Comparison of ENCODE assay signal across 15 cellular contexts in genomic region chr12:94267907-94268575, GRCh38.
DNase-seq lines count a peak whose midpoint lies in the region; ATAC-seq, FAIRE-seq and TF ChIP-seq lines count a peak whose summit lies in the region.
"Had no signal": no experiment of that assay in that cellular context is flagged by ENCODE, and none has a peak within 500 bp of the region (broad histone marks: within the 10 kb centered on the region; RNA-seq: fewer than 3 reads in every experiment).

No MANE protein-coding gene starts in this region.

- H3K4me1 ChIP-seq in GM12878 (ENCODE audit: control insufficient read depth, insufficient read depth, low read length) (peaks cover 74% of the 10 kb centered on the region), transverse colon (peaks cover 0 to 16% (median 2%) of the 10 kb centered on the region in 4 donors), Karpas-422 (ENCODE audit: low read length) (peaks cover 21% of the 10 kb centered on the region)
- peaks cover 6 to 10% of the 10 kb centered on the region in 2 donors for H3K4me1 ChIP-seq in naive thymus-derived CD4-positive, alpha-beta T cell (ENCODE audit: control insufficient read depth in 2 of 2, insufficient read depth in 2 of 2, low read length in 2 of 2)
- H3K4me1 ChIP-seq: A549 had no signal

- no peak for TF ChIP-seq CTCF in GM12878 (IDR thresholded peaks at IDR 0.05 in 2 of 3, conservative IDR thresholded peaks at IDR 0.05 in 1 of 3; ENCODE audit: control insufficient read depth in 2 of 3, extremely low read depth in 1 of 3, insufficient read depth in 1 of 3, low read depth in 3 of 3, low read length in 3 of 3)
- no peak for TF ChIP-seq CTCF in mesothelial cell of epicardium (IDR thresholded peaks at IDR 0.05; ENCODE audit: unreplicated experiment)
- no peak for TF ChIP-seq CTCF in transverse colon (IDR thresholded peaks at IDR 0.05)
- TF ChIP-seq CTCF in GM20000 (IDR thresholded peaks at IDR 0.05; ENCODE audit: extremely low read depth, missing control alignments), result no peak

- RAD21 ChIA-PET in GM12878 (lab: Charles Lee; ENCODE audit: unreplicated experiment), result interaction anchor here (0.6 to 4.8 kb wide), 4 partner anchors 24 to 461 kb away, joined by 6 to 42 read pairs (median 18); no protein-coding TSS in a partner anchor

- H3K79me2 ChIP-seq in GM12878 (ENCODE audit: control insufficient read depth, insufficient read depth, low read length) (no peaks in the 10 kb centered on the region), Karpas-422 (ENCODE audit: low read length) (no peaks in the 10 kb centered on the region)

- no peak overlapping the region for H3K27ac Mint-ChIP-seq in activated naive CD4-positive, alpha-beta T cell treated with anti-CD3 and anti-CD28 coated beads, Interleukin-2, amount 50 U/mL, for 24 hours
- no peak overlapping the region for H3K27ac Mint-ChIP-seq in activated naive CD4-positive, alpha-beta T cell treated with anti-CD3 and anti-CD28 coated beads, Interleukin-2, amount 10 ng/mL, durations not matched to agents 7 days and 5 days
- H3K27ac Mint-ChIP-seq in mesothelial cell of epicardium, result peak overlapping the region; percentile 64
- peak overlapping the region in 1 of 9 donors; percentile 4 for H3K27ac Mint-ChIP-seq in naive thymus-derived CD4-positive, alpha-beta T cell

- no peaks in the 10 kb centered on the region for H3K27me3 Mint-ChIP-seq in activated naive CD4-positive, alpha-beta T cell treated with anti-CD3 and anti-CD28 coated beads, Interleukin-2, amount 50 U/mL, for 24 hours
- H3K27me3 Mint-ChIP-seq in activated naive CD4-positive, alpha-beta T cell treated with anti-CD3 and anti-CD28 coated beads, Interleukin-2, amount 10 ng/mL, durations not matched to agents 7 days and 5 days, result no peaks in the 10 kb centered on the region
- peaks cover 11% of the 10 kb centered on the region for H3K27me3 Mint-ChIP-seq in mesothelial cell of epicardium (ENCODE audit: low read depth)
- H3K27me3 Mint-ChIP-seq in naive thymus-derived CD4-positive, alpha-beta T cell, result no peaks in the 10 kb centered on the region

- H3K9me2 ChIP-seq in Karpas-422 (replicated peaks; ENCODE audit: insufficient read depth, low read length), result no peaks in the 10 kb centered on the region

- peaks cover 8 to 25% of the 10 kb centered on the region in 2 experiments for H3K36me3 ChIP-seq in GM12878 (ENCODE audit: control insufficient read depth in 2 of 2, insufficient read depth in 2 of 2, low read length in 1 of 2)
- no peaks in the 10 kb centered on the region for H3K36me3 ChIP-seq in transverse colon
- H3K36me3 ChIP-seq in naive thymus-derived CD4-positive, alpha-beta T cell (ENCODE audit: control insufficient read depth in 2 of 3, insufficient read depth in 3 of 3, low read length in 3 of 3), result peaks cover 0 to 4% (median 0%) of the 10 kb centered on the region in 3 experiments
- H3K36me3 ChIP-seq in Karpas-422 (ENCODE audit: insufficient read depth, low read length), result no peaks in the 10 kb centered on the region
- H3K36me3 ChIP-seq: thoracic aorta had no signal

- H2AFZ ChIP-seq in GM12878 (ENCODE audit: control insufficient read depth, low read depth, low read length) (no peak overlapping the region; the same call in 1 of the 2 replicates), Karpas-422 (ENCODE audit: low read length) (no peak overlapping the region)

- peaks cover 28% of the 10 kb centered on the region for H3K36me3 Mint-ChIP-seq in activated naive CD4-positive, alpha-beta T cell treated with anti-CD3 and anti-CD28 coated beads, Interleukin-2, amount 50 U/mL, for 24 hours
- H3K36me3 Mint-ChIP-seq in activated naive CD4-positive, alpha-beta T cell treated with anti-CD3 and anti-CD28 coated beads, Interleukin-2, amount 10 ng/mL, durations not matched to agents 7 days and 5 days, result peaks cover 76% of the 10 kb centered on the region
- no peaks in the 10 kb centered on the region for H3K36me3 Mint-ChIP-seq in mesothelial cell of epicardium
- peaks cover 17 to 60% (median 43%) of the 10 kb centered on the region in 5 donors for H3K36me3 Mint-ChIP-seq in naive thymus-derived CD4-positive, alpha-beta T cell

- peaks cover 70% of the 10 kb centered on the region for H3K4me1 Mint-ChIP-seq in activated naive CD4-positive, alpha-beta T cell treated with anti-CD3 and anti-CD28 coated beads, Interleukin-2, amount 50 U/mL, for 24 hours
- peaks cover 58% of the 10 kb centered on the region for H3K4me1 Mint-ChIP-seq in activated naive CD4-positive, alpha-beta T cell treated with anti-CD3 and anti-CD28 coated beads, Interleukin-2, amount 10 ng/mL, durations not matched to agents 7 days and 5 days
- peaks cover 64% of the 10 kb centered on the region for H3K4me1 Mint-ChIP-seq in mesothelial cell of epicardium
- peaks cover 30 to 75% (median 56%) of the 10 kb centered on the region in 7 donors for H3K4me1 Mint-ChIP-seq in naive thymus-derived CD4-positive, alpha-beta T cell

- TF ChIP-seq EP300 in GM12878 (IDR thresholded peaks at IDR 0.05; ENCODE audit: borderline replicate concordance in 1 of 2, control insufficient read depth in 1 of 2, low read depth in 2 of 2, low read length in 2 of 2) (no peak), transverse colon (IDR thresholded peaks at IDR 0.05; ENCODE audit: low read depth) (no peak)

- SMC1A ChIA-PET in GM12878 (lab: Charles Lee; ENCODE audit: uncharacterized antibody, unreplicated experiment), result interaction anchor here (1.1 to 3.8 kb wide), 9 partner anchors 9 to 94 kb away, joined by 3 to 23 read pairs (median 8); no protein-coding TSS in a partner anchor

- in situ Hi-C loops in GM12878 (cut with MboI), result no loop called here
- in situ Hi-C loops in transverse colon (cut with MboI; ENCODE audit: low pct_ligation_motif_present in 1 of 4, low pct_unique_long_range_greater_than_20kb in 1 of 4, low sequenced_read_pairs in 3 of 4), result no loop called here

- no peak for FAIRE-seq in GM12878 (lab: Jason Lieb, UNC)
- FAIRE-seq: A549, islet of Langerhans, RCC 7860 had no signal

- H4K20me1 ChIP-seq in GM12878 (ENCODE audit: control insufficient read depth, insufficient read depth) (no peaks in the 10 kb centered on the region), Karpas-422 (ENCODE audit: insufficient read depth, low read depth, low read length) (0 out of 2 replicates have a peak, but pooled peaks cover 3% of the 10 kb centered on the region)

- peak; percentile 56 for ATAC-seq in GM12878
- ATAC-seq in naive thymus-derived CD4-positive, alpha-beta T cell, result no peak
- ATAC-seq: A549 had no signal

- H3K9me3 Mint-ChIP-seq in activated naive CD4-positive, alpha-beta T cell treated with anti-CD3 and anti-CD28 coated beads, Interleukin-2, amount 50 U/mL, for 24 hours, result no peaks in the 10 kb centered on the region
- H3K9me3 Mint-ChIP-seq in activated naive CD4-positive, alpha-beta T cell treated with anti-CD3 and anti-CD28 coated beads, Interleukin-2, amount 10 ng/mL, durations not matched to agents 7 days and 5 days, result no peaks in the 10 kb centered on the region
- H3K9me3 Mint-ChIP-seq in mesothelial cell of epicardium, result no peaks in the 10 kb centered on the region
- no peaks in the 10 kb centered on the region for H3K9me3 Mint-ChIP-seq in naive thymus-derived CD4-positive, alpha-beta T cell

- TF ChIP-seq POLR2A in GM12878 (IDR thresholded peaks at IDR 0.05; ENCODE audit: low read depth, low read length) (no peak), transverse colon (IDR thresholded peaks at IDR 0.05) (no peak)

- intact Hi-C loops in GM12878 (cut with micrococcal nuclease; ENCODE audit: unreplicated experiment), result loop anchor here (2.0 kb wide), 1 partner anchor 41 kb away; no protein-coding TSS in a partner anchor
- intact Hi-C loops in transverse colon (cut with DNase I; ENCODE audit: low total_unique reads), result no loop called here
- intact Hi-C loops in naive thymus-derived CD4-positive, alpha-beta T cell (cut with micrococcal nuclease), result no loop called here

- H3K4me3 ChIP-seq in GM12878 (no peak overlapping the region), transverse colon (no peak overlapping the region), Karpas-422 (ENCODE audit: low read length) (no peak overlapping the region)
- H3K4me3 ChIP-seq in naive thymus-derived CD4-positive, alpha-beta T cell (ENCODE audit: low read length), result no peak overlapping the region
- H3K4me3 ChIP-seq: A549, thoracic aorta had no signal

- CTCF ChIA-PET in activated naive CD4-positive, alpha-beta T cell treated with anti-CD3 and anti-CD28 coated beads, Interleukin-2, amount 10 ng/mL, durations not matched to agents 7 days and 5 days (lab: Charles Lee), result no interaction called here
- CTCF ChIA-PET in GM12878 (lab: Yijun Ruan, JAX), result interaction anchor here (0.7 to 1.7 kb wide), 3 partner anchors 47 to 118 kb away, joined by 3 to 7 read pairs (median 3); no protein-coding TSS in a partner anchor
- CTCF ChIA-PET in naive thymus-derived CD4-positive, alpha-beta T cell (lab: Charles Lee), result no interaction called here

- peak overlapping the region; percentile 30; the same call in 1 of the 2 replicates for H3K9ac ChIP-seq in GM12878 (ENCODE audit: control insufficient read depth, insufficient read depth, low read length)
- no peak overlapping the region for H3K9ac ChIP-seq in Karpas-422 (ENCODE audit: low read length)

- BruUV-seq in GM12878 (replicated peaks; lab: Mats Ljungman, UMichigan), result no TSS peak

- peak overlapping the region; percentile 66 for H3K27ac ChIP-seq in GM12878 (ENCODE audit: control insufficient read depth, insufficient read depth)
- H3K27ac ChIP-seq in transverse colon, result peak overlapping the region in 3 of 4 donors; percentile 23 to 37 (median 29)
- no peak overlapping the region for H3K27ac ChIP-seq in naive thymus-derived CD4-positive, alpha-beta T cell (ENCODE audit: low read depth, low read length)
- no peak overlapping the region for H3K27ac ChIP-seq in Karpas-422 (ENCODE audit: low read length)
- H3K27ac ChIP-seq: A549 had no signal

- no peak for DNase-seq in activated naive CD4-positive, alpha-beta T cell treated with anti-CD3 and anti-CD28 coated beads, Interleukin-2, amount 10 ng/mL, durations not matched to agents 7 days and 5 days
- no peak for DNase-seq in GM12878 (ENCODE audit: low read depth, low spot score)
- no peak for DNase-seq in mesothelial cell of epicardium (ENCODE audit: low spot score in 2 of 2, unreplicated experiment in 2 of 2)
- no peak for DNase-seq in transverse colon
- DNase-seq in GM20000 (ENCODE audit: low spot score), result no peak
- no peak for DNase-seq in naive thymus-derived CD4-positive, alpha-beta T cell
- DNase-seq in Karpas-422, result no peak
- DNase-seq: activated CD4-positive, alpha-beta T cell treated with anti-CD3 and anti-CD28 coated beads, Interleukin-2, amount 50 U/mL, for 48 hours; DMS 273 treated with DMSO at 0.1 percent for 48 hours; NCI-H510A treated with DMSO at 0.1 percent for 48 hours had no signal

- WGBS in GM12878 (ENCODE audit: insufficient coverage, insufficient replicate concordance, low lambda C conversion rate, missing lambda C conversion rate), result 59% methylated on average over 5 of the region's 5 CpGs
- WGBS in transverse colon (ENCODE audit: low coverage in 1 of 2), 2 donors, result 81 to 84% methylated on average over 2 to 5 of the region's 5 CpGs

- peak overlapping the region; percentile 15 for H3K4me3 Mint-ChIP-seq in activated naive CD4-positive, alpha-beta T cell treated with anti-CD3 and anti-CD28 coated beads, Interleukin-2, amount 50 U/mL, for 24 hours
- no peak overlapping the region for H3K4me3 Mint-ChIP-seq in activated naive CD4-positive, alpha-beta T cell treated with anti-CD3 and anti-CD28 coated beads, Interleukin-2, amount 10 ng/mL, durations not matched to agents 7 days and 5 days
- no peak overlapping the region for H3K4me3 Mint-ChIP-seq in mesothelial cell of epicardium
- H3K4me3 Mint-ChIP-seq in naive thymus-derived CD4-positive, alpha-beta T cell, result no peak overlapping the region

- POLR2A ChIA-PET in GM12878 (lab: Charles Lee), result interaction anchor here (0.6 to 1.2 kb wide), 2 partner anchors 36 to 116 kb away, joined by 3 read pairs; no protein-coding TSS in a partner anchor
- POLR2A ChIA-PET in naive thymus-derived CD4-positive, alpha-beta T cell (lab: Charles Lee), result interaction anchor here (0.5 kb wide), 1 partner anchor 15 kb away, joined by 3 read pairs; no protein-coding TSS in a partner anchor

- TF ChIP-seq RAD21 in GM12878 (IDR thresholded peaks at IDR 0.05; ENCODE audit: insufficient read depth, low read depth, low read length), result no peak

- no peaks in the 10 kb centered on the region for H3K27me3 ChIP-seq in GM12878 (replicated peaks in 1 of 2; ENCODE audit: control insufficient read depth in 2 of 2, insufficient read depth in 2 of 2, low read length in 1 of 2)
- no peaks in the 10 kb centered on the region for H3K27me3 ChIP-seq in transverse colon
- H3K27me3 ChIP-seq in naive thymus-derived CD4-positive, alpha-beta T cell (ENCODE audit: control insufficient read depth in 2 of 2, insufficient read depth in 2 of 2, low read length in 2 of 2), result no peaks in the 10 kb centered on the region
- no peaks in the 10 kb centered on the region for H3K27me3 ChIP-seq in Karpas-422 (ENCODE audit: low read length)

- H3K4me2 ChIP-seq in GM12878 (ENCODE audit: control insufficient read depth, insufficient read depth) (peak overlapping the region; percentile 56), Karpas-422 (ENCODE audit: low read depth, low read length, poor library complexity, severe bottlenecking) (no peak overlapping the region)
- H3K4me2 ChIP-seq: A549 had no signal

- no peaks in the 10 kb centered on the region; the same call in 2 of the 3 replicates for H3K9me3 ChIP-seq in GM12878 (replicated peaks; ENCODE audit: control insufficient read depth, insufficient read depth, low read length)
- no peaks in the 10 kb centered on the region for H3K9me3 ChIP-seq in transverse colon
- H3K9me3 ChIP-seq in naive thymus-derived CD4-positive, alpha-beta T cell (ENCODE audit: control insufficient read depth in 2 of 3, low read length in 3 of 3), result no peaks in the 10 kb centered on the region
- H3K9me3 ChIP-seq in Karpas-422 (ENCODE audit: low read length), result no peaks in the 10 kb centered on the region
- H3K9me3 ChIP-seq: A549, thoracic aorta had no signal

Comparison
In these comparisons a context has a peak if more than half of its experiments do, and no peak if none do; other contexts are left out.
1. H3K27ac ChIP-seq: peak in GM12878 (single experiment) and transverse colon (3 of 4); none in naive thymus-derived CD4-positive, alpha-beta T cell (single experiment) and Karpas-422 (single experiment).